9 cellular contexts compared by ENCODE assay signal in genomic region chr1:3668585-3669300, GRCh38. TPM values are rescaled to one million over a fixed set of nuclear protein-coding genes. Genes with fewer than 3 reads are reported as not detected.
DNase-seq lines count a peak whose midpoint lies in the region; ATAC-seq and TF ChIP-seq lines count a peak whose summit lies in the region.
"Had no signal": no experiment of that assay in that cellular context is flagged by ENCODE, and none has a peak within 500 bp of the region (broad histone marks: within the 10 kb centered on the region; RNA-seq: fewer than 3 reads in every experiment).

No MANE protein-coding gene starts in this region.

- H3K9me3 Mint-ChIP-seq in memory B cell (no peaks in the 10 kb centered on the region), mesothelial cell of epicardium (no peaks in the 10 kb centered on the region)

- no peak overlapping the region for H3K4me3 Mint-ChIP-seq in memory B cell
- H3K4me3 Mint-ChIP-seq in mesothelial cell of epicardium = no peak overlapping the region

- no peak for TF ChIP-seq CTCF in mesothelial cell of epicardium (IDR thresholded peaks at IDR 0.05; ENCODE audit: unreplicated experiment)

- H3K36me3 Mint-ChIP-seq in memory B cell (no peaks in the 10 kb centered on the region), mesothelial cell of epicardium (no peaks in the 10 kb centered on the region)

- H3K27me3 Mint-ChIP-seq in memory B cell = no peaks in the 10 kb centered on the region
- H3K27me3 Mint-ChIP-seq in mesothelial cell of epicardium (ENCODE audit: low read depth) = peaks cover 63% of the 10 kb centered on the region

- ATAC-seq in memory B cell (ENCODE audit: low read depth) = no peak
- ATAC-seq in HG03342 (IDR thresholded peaks at IDR 0.05; ENCODE audit: unreplicated experiment) = no peak
- ATAC-seq in GM21381 (IDR thresholded peaks at IDR 0.05; ENCODE audit: unreplicated experiment) = no peak
- ATAC-seq in GM18502 (IDR thresholded peaks at IDR 0.05; ENCODE audit: poor library complexity, unreplicated experiment) = no peak

- DNase-seq in C1 segment of cervical spinal cord (lab: John Stamatoyannopoulos, UW) (peak in 10 of 14 donors; percentile 7 to 88 (median 22)), NCI-H1105 (lab: John Stamatoyannopoulos, UW) (peak; percentile 95), astrocyte of the hippocampus (ENCODE audit: low read depth, low spot score) (peak; percentile 40), memory B cell (ENCODE audit: low spot score in 2 of 2) (no peak), mesothelial cell of epicardium (ENCODE audit: low spot score in 2 of 2, unreplicated experiment in 2 of 2) (no peak)

- H3K27ac Mint-ChIP-seq in memory B cell = peak overlapping the region; percentile 94
- no peak overlapping the region for H3K27ac Mint-ChIP-seq in mesothelial cell of epicardium

- peaks cover 56% of the 10 kb centered on the region for H3K4me1 Mint-ChIP-seq in memory B cell
- H3K4me1 Mint-ChIP-seq in mesothelial cell of epicardium = peaks cover 15% of the 10 kb centered on the region

RNA-seq across cellular contexts. Expression of gene TP73, which starts 16.4 kb away (rescaled TPM):
- total RNA-seq in mesothelial cell of epicardium = 1.0 to 1.4 TPM (median 1.2 TPM) in 3 replicates
- total RNA-seq: fibroblast of lung had no signal

RNA-seq across cellular contexts. Expression of gene WRAP73, which starts 18.8 kb away (rescaled TPM):
- 20.8 to 26.4 TPM (median 21.4 TPM) in 3 replicates for total RNA-seq in mesothelial cell of epicardium

RNA-seq across cellular contexts. Expression of gene TPRG1L, which starts 43.9 kb away (rescaled TPM):
- total RNA-seq in mesothelial cell of epicardium = 15.1 to 15.9 TPM (median 15.7 TPM) in 3 replicates

RNA-seq across cellular contexts. Expression of gene MEGF6, which starts 57.4 kb away (rescaled TPM):
- 194 to 209 TPM (median 204 TPM) in 3 replicates for total RNA-seq in mesothelial cell of epicardium

Comparison
In these comparisons a context has a peak if more than half of its experiments do, and no peak if none do; other contexts are left out.
1. DNase-seq: peak in C1 segment of cervical spinal cord (10 of 14), NCI-H1105 (single experiment) and astrocyte of the hippocampus (single experiment); none in memory B cell (0 of 2) and mesothelial cell of epicardium (0 of 2).